In genomic region chr17:81049372-81049911, GRCh38 we compare ENCODE assay signal across 9 cellular contexts. TPM values are rescaled to one million over a fixed set of nuclear protein-coding genes. Genes with fewer than 3 reads are reported as not detected.
A peak's percentile ranks its signal among the peaks of the same experiment; 100 is the strongest.
DNase-seq lines count a peak whose midpoint lies in the region; ATAC-seq and TF ChIP-seq lines count a peak whose summit lies in the region.
"Had no signal": no experiment of that assay in that cellular context is flagged by ENCODE, and none has a peak within 500 bp of the region (broad histone marks: within the 10 kb centered on the region; RNA-seq: fewer than 3 reads in every experiment).

No MANE protein-coding gene starts in this region.

- H3K36me3 ChIP-seq in PC-9 (ENCODE audit: low read depth) (no peaks in the 10 kb centered on the region), prostate gland (no peaks in the 10 kb centered on the region)

- DNase-seq in GF-D8 (lab: John Stamatoyannopoulos, UW) (peak; percentile 23), PC-9 (no peak), dorsolateral prefrontal cortex (no peak), prostate gland (ENCODE audit: low spot score) (no peak), NCI-H1436 treated with DMSO at 0.1 percent for 48 hours (lab: John Stamatoyannopoulos, UW) (no peak), inferior parietal cortex (ENCODE audit: extremely low spot score) (no peak)
- DNase-seq in activated T-helper 2 cell treated with anti-CD3 and anti-CD28 coated beads, Interferon-gamma antibody, Interleukin-2, Interleukin-4, amounts not matched to agents 10 μg/mL and 5 μg/mL and 100 μg/mL, durations not matched to agents 14 hours and 24 hours and 36 hours (ENCODE audit: low spot score) = no peak
- DNase-seq: NCI-H82 had no signal

- WGBS in prostate gland = 67% methylated on average over 17 of the region's 17 CpGs

- no peak overlapping the region for H3K27ac Mint-ChIP-seq in activated T-helper 2 cell treated with anti-CD3 and anti-CD28 coated beads, Interferon-gamma antibody, Interleukin-2, Interleukin-4, amounts not matched to agents 10 μg/mL and 5 μg/mL and 100 μg/mL, durations not matched to agents 14 hours and 24 hours and 36 hours

- no peak for TF ChIP-seq CTCF in PC-9 (conservative IDR thresholded peaks at IDR 0.05)
- TF ChIP-seq CTCF in dorsolateral prefrontal cortex (IDR thresholded peaks at IDR 0.05 in 54 of 56, conservative IDR thresholded peaks at IDR 0.05 in 2 of 56; ENCODE audit: low read depth in 1 of 56, partially characterized antibody in 56 of 56) = no peak
- no peak for TF ChIP-seq CTCF in prostate gland (IDR thresholded peaks at IDR 0.05)

- no peaks in the 10 kb centered on the region; the same call in 1 of the 2 replicates for H4K20me1 ChIP-seq in PC-9 (ENCODE audit: insufficient read depth)

- no peaks in the 10 kb centered on the region for H3K9me2 ChIP-seq in PC-9 (ENCODE audit: insufficient read depth)

- H3K9me3 Mint-ChIP-seq in activated T-helper 2 cell treated with anti-CD3 and anti-CD28 coated beads, Interferon-gamma antibody, Interleukin-2, Interleukin-4, amounts not matched to agents 10 μg/mL and 5 μg/mL and 100 μg/mL, durations not matched to agents 14 hours and 24 hours and 36 hours = no peaks in the 10 kb centered on the region

- H3F3A ChIP-seq in PC-9 (ENCODE audit: insufficient read depth, low read depth) = peaks cover 25% of the 10 kb centered on the region

- POLR2A ChIA-PET in PC-9 (lab: Charles Lee; ENCODE audit: unreplicated experiment) = interaction anchor here (0.6 to 1.5 kb wide), 2 partner anchors 26 to 45 kb away, joined by 4 read pairs; no protein-coding TSS in a partner anchor

- CTCF ChIA-PET in PC-9 (lab: Charles Lee) = interaction anchor here (0.9 kb wide), 1 partner anchor 12 kb away, joined by 3 read pairs; no protein-coding TSS in a partner anchor

- TF ChIP-seq POLR2A in prostate gland (IDR thresholded peaks at IDR 0.05) = no peak

- no peak for ATAC-seq in HG03039 (IDR thresholded peaks at IDR 0.05; ENCODE audit: unreplicated experiment)

- TSS peak; percentile 96 for BruUV-seq in PC-9 (replicated peaks; lab: Mats Ljungman, UMichigan)

- no peaks in the 10 kb centered on the region for H3K27me3 Mint-ChIP-seq in activated T-helper 2 cell treated with anti-CD3 and anti-CD28 coated beads, Interferon-gamma antibody, Interleukin-2, Interleukin-4, amounts not matched to agents 10 μg/mL and 5 μg/mL and 100 μg/mL, durations not matched to agents 14 hours and 24 hours and 36 hours (ENCODE audit: low read depth)

- H3K4me1 Mint-ChIP-seq in activated T-helper 2 cell treated with anti-CD3 and anti-CD28 coated beads, Interferon-gamma antibody, Interleukin-2, Interleukin-4, amounts not matched to agents 10 μg/mL and 5 μg/mL and 100 μg/mL, durations not matched to agents 14 hours and 24 hours and 36 hours (ENCODE audit: low read depth) = peaks cover 6% of the 10 kb centered on the region

- intact Hi-C loops in PC-9 (cut with micrococcal nuclease; ENCODE audit: unreplicated experiment) (no loop called here), dorsolateral prefrontal cortex (cut with DNase I) (no loop called here), prostate gland (cut with DNase I) (no loop called here)
- intact Hi-C loops in activated T-helper 2 cell treated with anti-CD3 and anti-CD28 coated beads, Interferon-gamma antibody, Interleukin-2, Interleukin-4, amounts not matched to agents 10 μg/mL and 5 μg/mL and 100 μg/mL, durations not matched to agents 14 hours and 24 hours and 36 hours (cut with micrococcal nuclease) = no loop called here

- no peaks in the 10 kb centered on the region for H3K36me3 Mint-ChIP-seq in activated T-helper 2 cell treated with anti-CD3 and anti-CD28 coated beads, Interferon-gamma antibody, Interleukin-2, Interleukin-4, amounts not matched to agents 10 μg/mL and 5 μg/mL and 100 μg/mL, durations not matched to agents 14 hours and 24 hours and 36 hours (ENCODE audit: low read depth)

- H3K79me2 ChIP-seq in PC-9 (ENCODE audit: low read depth) = peaks cover 73% of the 10 kb centered on the region

- peaks cover 62% of the 10 kb centered on the region for H3K4me1 ChIP-seq in PC-9 (replicated peaks; ENCODE audit: insufficient read depth)
- H3K4me1 ChIP-seq in prostate gland (replicated peaks) = peaks cover 59% of the 10 kb centered on the region

- peak overlapping the region; percentile 75 for H3K4me2 ChIP-seq in PC-9

- no peaks in the 10 kb centered on the region for H3K27me3 ChIP-seq in PC-9 (ENCODE audit: insufficient read depth, low read depth)
- H3K27me3 ChIP-seq in dorsolateral prefrontal cortex = no peaks in the 10 kb centered on the region
- H3K27me3 ChIP-seq in prostate gland (replicated peaks; ENCODE audit: insufficient read depth) = no peaks in the 10 kb centered on the region

- peak overlapping the region; percentile 41; the same call in 1 of the 2 replicates for H3K4me3 ChIP-seq in PC-9
- H3K4me3 ChIP-seq in dorsolateral prefrontal cortex = peak overlapping the region in 39 of 59 donors; percentile 2 to 49 (median 27)
- no peak overlapping the region for H3K4me3 ChIP-seq in prostate gland

- no peak overlapping the region for H2AFZ ChIP-seq in PC-9

- H3K27ac ChIP-seq in PC-9 (peak overlapping the region; percentile 87), dorsolateral prefrontal cortex (peak overlapping the region in 50 of 59 donors; percentile 2 to 87 (median 60)), prostate gland (peak overlapping the region; percentile 83 to 95)

- H3K9me3 ChIP-seq in PC-9 (ENCODE audit: insufficient read depth, low read depth) = no peaks in the 10 kb centered on the region
- no peaks in the 10 kb centered on the region for H3K9me3 ChIP-seq in prostate gland

- no peak overlapping the region for H3K4me3 Mint-ChIP-seq in activated T-helper 2 cell treated with anti-CD3 and anti-CD28 coated beads, Interferon-gamma antibody, Interleukin-2, Interleukin-4, amounts not matched to agents 10 μg/mL and 5 μg/mL and 100 μg/mL, durations not matched to agents 14 hours and 24 hours and 36 hours (ENCODE audit: low read depth)

RNA-seq across cellular contexts. Expression of gene BAIAP2, which starts 14.5 kb away (rescaled TPM):
- 109 and 125 TPM in 2 replicates for total RNA-seq in PC-9 (2021)
- total RNA-seq in dorsolateral prefrontal cortex = 100 to 1,000 TPM; 104 to 353 (median 235) TPM
- total RNA-seq in prostate gland = 100 to 1,000 TPM; 125 to 148 TPM
- total RNA-seq in activated T-helper 2 cell treated with anti-CD3 and anti-CD28 coated beads, Interferon-gamma antibody, Interleukin-2, Interleukin-4, amounts not matched to agents 10 μg/mL and 5 μg/mL and 100 μg/mL, durations not matched to agents 14 hours and 24 hours and 36 hours = 5.3 TPM in 2 replicates

RNA-seq across cellular contexts. Expression of gene CHMP6, which starts 57.8 kb away (rescaled TPM):
- total RNA-seq in PC-9 (2021) (17.4 and 18.1 TPM in 2 replicates), dorsolateral prefrontal cortex (10 to 100 TPM; 15.4 to 33.4 (median 22.0) TPM), prostate gland (10 to 100 TPM; 30.6 to 35.3 TPM)
- 29.5 and 36.9 TPM in 2 replicates for total RNA-seq in activated T-helper 2 cell treated with anti-CD3 and anti-CD28 coated beads, Interferon-gamma antibody, Interleukin-2, Interleukin-4, amounts not matched to agents 10 μg/mL and 5 μg/mL and 100 μg/mL, durations not matched to agents 14 hours and 24 hours and 36 hours

Comparison
In these comparisons a context has a peak if more than half of its experiments do, and no peak if none do; other contexts are left out.
1. H3K4me3 ChIP-seq: peak in PC-9 (single experiment) and dorsolateral prefrontal cortex (39 of 59); none in prostate gland (0 of 2).
2. RNA of gene BAIAP2, which starts 14.5 kb away (total RNA-seq): 104 to 353 TPM in dorsolateral prefrontal cortex, 125 to 148 TPM in prostate gland and 109 to 125 TPM in PC-9; 5.3 TPM in activated T-helper 2 cell treated with anti-CD3 and anti-CD28 coated beads, Interferon-gamma antibody, Interleukin-2, Interleukin-4, amounts not matched to agents 10 μg/mL and 5 μg/mL and 100 μg/mL, durations not matched to agents 14 hours and 24 hours and 36 hours; every median in the first group is over 10 times any median in the second.
3. Peak in every context shown above with its lines, with median percentiles within 50 percentile points of each other: H3K27ac ChIP-seq.